Comparison of ENCODE assay signal across 13 cellular contexts in genomic region chr14:66117600-66117999, GRCh38.
A peak's percentile ranks its signal among the peaks of the same experiment; 100 is the strongest.
DNase-seq lines count a peak whose midpoint lies in the region; ATAC-seq, FAIRE-seq and TF ChIP-seq lines count a peak whose summit lies in the region.
"Had no signal": no experiment of that assay in that cellular context is flagged by ENCODE, and none has a peak within 500 bp of the region (broad histone marks: within the 10 kb centered on the region; RNA-seq: fewer than 3 reads in every experiment).

No MANE protein-coding gene starts in this region.

- POLR2A ChIA-PET in A549 (lab: Yijun Ruan, JAX): no interaction called here

- H3K27ac ChIP-seq in A549 (peak overlapping the region in 1 of 2 experiments; percentile 27; a peak in 1 of 6 replicates), brain microvascular endothelial cell (no peak overlapping the region), esophagus squamous epithelium (no peak overlapping the region)
- H3K27ac ChIP-seq: vagina had no signal

- no peaks in the 10 kb centered on the region for H3K27me3 ChIP-seq in brain microvascular endothelial cell (replicated peaks)
- no peaks in the 10 kb centered on the region for H3K27me3 ChIP-seq in esophagus squamous epithelium
- H3K27me3 ChIP-seq: vagina had no signal

- no peaks in the 10 kb centered on the region for H3K9me3 ChIP-seq in A549
- H3K9me3 ChIP-seq in esophagus squamous epithelium: no peaks in the 10 kb centered on the region
- H3K9me3 ChIP-seq: vagina had no signal

- H3K36me3 ChIP-seq in brain microvascular endothelial cell (replicated peaks) (no peaks in the 10 kb centered on the region), esophagus squamous epithelium (no peaks in the 10 kb centered on the region)
- H3K36me3 ChIP-seq: vagina had no signal

- no peak for FAIRE-seq in A549 (lab: Jason Lieb, UNC)

- H3K4me2 ChIP-seq in A549: peak overlapping the region; percentile 49

- DNase-seq in A549 (ENCODE audit: low read depth in 1 of 2, low spot score in 1 of 2) (peak; percentile 19 to 48), HPDE6-E6E7 (ENCODE audit: extremely low spot score) (peak; percentile 64), brain microvascular endothelial cell (peak; percentile 47), iris pigment epithelial cell (ENCODE audit: low read depth) (peak; percentile 42), NCI-H774 (lab: John Stamatoyannopoulos, UW) (no peak), sciatic nerve (ENCODE audit: low spot score) (no peak), esophagus squamous epithelium (lab: John Stamatoyannopoulos, UW) (no peak)
- DNase-seq: activated CD4-positive, alpha-beta T cell treated with anti-CD3 and anti-CD28 coated beads, Interleukin-2, amount 10 ng/mL, durations not matched to agents 7 days and 5 days; effector CD4-positive, alpha-beta T cell; NCI-H524 had no signal

- TF ChIP-seq EP300 in A549 (IDR thresholded peaks at IDR 0.05): no peak

- CTCF ChIA-PET in A549 (lab: Yijun Ruan, JAX): no interaction called here

- H3K4me3 ChIP-seq in A549: no peak overlapping the region
- no peak overlapping the region for H3K4me3 ChIP-seq in brain microvascular endothelial cell (ENCODE audit: low read depth, low read length)
- no peak overlapping the region for H3K4me3 ChIP-seq in esophagus squamous epithelium
- H3K4me3 ChIP-seq: vagina had no signal

- TF ChIP-seq POLR2A in A549 (IDR thresholded peaks at IDR 0.05; ENCODE audit: low read length) (no peak), esophagus squamous epithelium (IDR thresholded peaks at IDR 0.05) (no peak)

- TF ChIP-seq CTCF in A549 (IDR thresholded peaks at IDR 0.05): no peak
- no peak for TF ChIP-seq CTCF in brain microvascular endothelial cell (IDR thresholded peaks at IDR 0.05; ENCODE audit: low read depth, low read length, missing control alignments)
- TF ChIP-seq CTCF in esophagus squamous epithelium (IDR thresholded peaks at IDR 0.05): no peak

- 26% methylated on average over 3 of the region's 3 CpGs for WGBS in A549 (ENCODE audit: missing lambda C conversion rate)
- 28 to 37% methylated on average over 3 of the region's 3 CpGs for WGBS in esophagus squamous epithelium, 2 donors

- no peak for TF ChIP-seq RAD21 in A549 (conservative IDR thresholded peaks at IDR 0.05 in 1 of 2, IDR thresholded peaks at IDR 0.05 in 1 of 2)

- in situ Hi-C loops in brain microvascular endothelial cell (cut with HindIII; ENCODE audit: low pct_ligation_motif_present, low sequenced_read_pairs): no loop called here

- intact Hi-C loops in sciatic nerve (cut with DNase I) (no loop called here), esophagus squamous epithelium (cut with DNase I) (no loop called here)

- peaks cover 5% of the 10 kb centered on the region; the same call in 1 of the 3 replicates for H3K4me1 ChIP-seq in A549
- peaks cover 0 to 13% (median 0%) of the 10 kb centered on the region in 3 donors for H3K4me1 ChIP-seq in esophagus squamous epithelium
- H3K4me1 ChIP-seq: vagina had no signal

- peak; percentile 62 to 76; a peak in 3 of 6 replicates for ATAC-seq in A549
- ATAC-seq in sciatic nerve: no peak
- no peak for ATAC-seq in GM21619 (IDR thresholded peaks at IDR 0.05; ENCODE audit: unreplicated experiment)
- ATAC-seq: SK-N-SH treated with all-trans-retinoic acid at 6 μM for 48 hours had no signal

TF ChIP-seq in A549, 52 proteins besides CTCF, POLR2A, EP300 and RAD21:
- TF ChIP-seq MAFK (IDR thresholded peaks at IDR 0.05; ENCODE audit: partially characterized antibody) (peak; percentile 44), CHD2 (IDR thresholded peaks at IDR 0.05; ENCODE audit: low read length, partially characterized antibody) (no peak), FOSL2 (IDR thresholded peaks at IDR 0.05) (peak; percentile 39), FOSL2 (CRISPR knock-in tag; IDR thresholded peaks at IDR 0.05) (peak; percentile 84)
TF ChIP-seq in A549: peak in this region for 2.

Comparison
In these comparisons a context has a peak if more than half of its experiments do, and no peak if none do; other contexts are left out.
1. ATAC-seq: peak in A549 (2 of 2); none in sciatic nerve (single experiment) and GM21619 (single experiment).
2. DNase-seq: peak in A549 (2 of 2), HPDE6-E6E7 (single experiment), brain microvascular endothelial cell (single experiment) and iris pigment epithelial cell (single experiment); none in NCI-H774 (single experiment), sciatic nerve (single experiment) and esophagus squamous epithelium (single experiment).